ENCODE assay signal across 27 cellular contexts in the genomic region with DNA sequence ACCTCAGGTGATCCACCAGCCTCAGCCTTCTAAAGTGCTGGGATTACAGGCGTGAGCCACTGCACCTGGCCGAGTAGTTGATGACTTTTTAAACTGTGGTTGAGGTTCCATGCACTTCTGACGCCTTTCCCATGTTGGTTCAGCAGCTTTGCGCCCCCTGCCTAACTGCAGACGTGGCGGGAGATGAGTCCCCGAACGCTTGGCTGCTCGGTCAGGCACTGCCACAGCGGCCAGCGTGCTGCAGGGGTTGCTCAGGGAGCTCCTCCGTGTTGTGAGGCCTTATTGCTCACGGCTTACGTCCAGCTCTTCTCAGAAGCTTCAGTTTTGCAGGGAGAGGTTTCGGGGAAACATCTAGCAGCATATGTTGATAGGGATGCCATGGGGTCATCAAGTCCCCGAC. TPM values are rescaled to one million over a fixed set of nuclear protein-coding genes. Genes with fewer than 3 reads are reported as not detected.
DNase-seq lines count a peak whose midpoint lies in the region; ATAC-seq and TF ChIP-seq lines count a peak whose summit lies in the region.
"Had no signal": no experiment of that assay in that cellular context is flagged by ENCODE, and none has a peak within 500 bp of the region (broad histone marks: within the 10 kb centered on the region; RNA-seq: fewer than 3 reads in every experiment).

No MANE protein-coding gene starts in this region.

- intact Hi-C loops in breast epithelium (cut with DNase I; ENCODE audit: low total_unique reads) = no loop called here
- intact Hi-C loops in MCF 10A (cut with micrococcal nuclease) = no loop called here
- intact Hi-C loops in ascending aorta (cut with DNase I) = loop anchor here (10.0 kb wide), 1 partner anchor 130 kb away; the partner anchor contains the start of gene CDC14B
- intact Hi-C loops in sigmoid colon (cut with DNase I) = no loop called here
- intact Hi-C loops in body of pancreas (cut with DNase I) = no loop called here

- no TSS peak for BruUV-seq in MCF 10A (replicated peaks; lab: Mats Ljungman, UMichigan)

- H3K4me3 Mint-ChIP-seq in MCF 10A (ENCODE audit: unreplicated experiment) (no peak overlapping the region), type B pancreatic cell (no peak overlapping the region)
- H3K4me3 Mint-ChIP-seq: activated naive CD4-positive, alpha-beta T cell treated with anti-CD3 and anti-CD28 coated beads, Interleukin-2, amount 50 U/mL, for 24 hours; GM23338; T-helper 1 cell treated with Interleukin-12 subunit alpha and Interleukin-12 subunit beta and Interleukin-4 antibody, amounts not matched to agents 30 μg/mL and 1 μg/mL, for 36 hours had no signal

- no peaks in the 10 kb centered on the region for H3K9me3 ChIP-seq in breast epithelium
- no peaks in the 10 kb centered on the region for H3K9me3 ChIP-seq in ascending aorta
- H3K9me3 ChIP-seq in sigmoid colon = no peaks in the 10 kb centered on the region
- H3K9me3 ChIP-seq in body of pancreas = no peaks in the 10 kb centered on the region
- H3K9me3 ChIP-seq: A549, left lung had no signal

- no peak for TF ChIP-seq POLR2A in breast epithelium (IDR thresholded peaks at IDR 0.05)
- TF ChIP-seq POLR2A in sigmoid colon (IDR thresholded peaks at IDR 0.05) = no peak
- no peak for TF ChIP-seq POLR2A in body of pancreas (IDR thresholded peaks at IDR 0.05)

- H3K4me1 ChIP-seq in breast epithelium (peaks cover 5 to 7% of the 10 kb centered on the region in 2 donors), ascending aorta (peaks cover 19 to 55% of the 10 kb centered on the region in 2 donors), sigmoid colon (peaks cover 0 to 36% (median 26%) of the 10 kb centered on the region in 4 donors), body of pancreas (peaks cover 16% of the 10 kb centered on the region)

- no peak overlapping the region for H3K27ac Mint-ChIP-seq in MCF 10A (ENCODE audit: low read depth, unreplicated experiment)
- H3K27ac Mint-ChIP-seq in type B pancreatic cell = peak overlapping the region; percentile 43
- H3K27ac Mint-ChIP-seq: activated naive CD4-positive, alpha-beta T cell treated with anti-CD3 and anti-CD28 coated beads, Interleukin-2, amount 50 U/mL, for 24 hours; activated T-helper 2 cell treated with anti-CD3 and anti-CD28 coated beads, Interferon-gamma antibody, Interleukin-2, Interleukin-4, amounts not matched to agents 10 μg/mL and 5 μg/mL and 100 μg/mL, durations not matched to agents 14 hours and 24 hours and 36 hours; GM23338; T-helper 1 cell treated with Interleukin-12 subunit alpha and Interleukin-12 subunit beta and Interleukin-4 antibody, amounts not matched to agents 30 μg/mL and 1 μg/mL, for 36 hours had no signal

- H3K27me3 ChIP-seq in breast epithelium (no peaks in the 10 kb centered on the region), ascending aorta (no peaks in the 10 kb centered on the region), sigmoid colon (no peaks in the 10 kb centered on the region), body of pancreas (no peaks in the 10 kb centered on the region)
- H3K27me3 ChIP-seq: left lung had no signal

- TF ChIP-seq CTCF in breast epithelium (IDR thresholded peaks at IDR 0.05) = no peak
- no peak for TF ChIP-seq CTCF in MCF 10A (IDR thresholded peaks at IDR 0.05; ENCODE audit: unreplicated experiment)
- no peak for TF ChIP-seq CTCF in ascending aorta (IDR thresholded peaks at IDR 0.05)
- TF ChIP-seq CTCF in sigmoid colon (IDR thresholded peaks at IDR 0.05) = no peak
- no peak for TF ChIP-seq CTCF in type B pancreatic cell (conservative IDR thresholded peaks at IDR 0.05)
- no peak for TF ChIP-seq CTCF in body of pancreas (IDR thresholded peaks at IDR 0.05)

- H3K27ac ChIP-seq in breast epithelium (peak overlapping the region; percentile 57 to 83), ascending aorta (peak overlapping the region; percentile 92 to 93), sigmoid colon (peak overlapping the region in 3 of 4 donors; percentile 55 to 82 (median 65)), body of pancreas (no peak overlapping the region)
- H3K27ac ChIP-seq: A549, left lung, RWPE1 had no signal

- H3K36me3 ChIP-seq in breast epithelium (no peaks in the 10 kb centered on the region), ascending aorta (peaks cover 21% of the 10 kb centered on the region in 2 donors), sigmoid colon (peaks cover 3 to 35% (median 14%) of the 10 kb centered on the region in 4 donors), body of pancreas (replicated peaks in 1 of 2; ENCODE audit: insufficient read depth in 1 of 2, low read depth in 2 of 2) (no peaks in the 10 kb centered on the region)

- H3K36me3 Mint-ChIP-seq in MCF 10A (ENCODE audit: insufficient read depth, unreplicated experiment) (peaks cover 18% of the 10 kb centered on the region), type B pancreatic cell (peaks cover 30% of the 10 kb centered on the region)

- no peak for TF ChIP-seq EP300 in sigmoid colon (IDR thresholded peaks at IDR 0.05)

- H3K4me1 Mint-ChIP-seq in MCF 10A (ENCODE audit: insufficient read depth, unreplicated experiment) (no peaks in the 10 kb centered on the region), type B pancreatic cell (ENCODE audit: unreplicated experiment) (no peaks in the 10 kb centered on the region)
- H3K4me1 Mint-ChIP-seq: GM23338 had no signal

- no peak overlapping the region for H3K4me3 ChIP-seq in breast epithelium
- no peak overlapping the region for H3K4me3 ChIP-seq in ascending aorta
- H3K4me3 ChIP-seq in sigmoid colon = no peak overlapping the region
- no peak overlapping the region for H3K4me3 ChIP-seq in body of pancreas
- H3K4me3 ChIP-seq: A549, GM23338, left lung had no signal

- H3K9me3 Mint-ChIP-seq in MCF 10A (ENCODE audit: unreplicated experiment) = no peaks in the 10 kb centered on the region
- no peaks in the 10 kb centered on the region for H3K9me3 Mint-ChIP-seq in type B pancreatic cell
- H3K9me3 Mint-ChIP-seq: activated naive CD4-positive, alpha-beta T cell treated with anti-CD3 and anti-CD28 coated beads, Interleukin-2, amount 50 U/mL, for 24 hours; activated T-helper 2 cell treated with anti-CD3 and anti-CD28 coated beads, Interferon-gamma antibody, Interleukin-2, Interleukin-4, amounts not matched to agents 10 μg/mL and 5 μg/mL and 100 μg/mL, durations not matched to agents 14 hours and 24 hours and 36 hours; GM23338; T-helper 1 cell treated with Interleukin-12 subunit alpha and Interleukin-12 subunit beta and Interleukin-4 antibody, amounts not matched to agents 30 μg/mL and 1 μg/mL, for 36 hours had no signal

- ATAC-seq in HG03108 (IDR thresholded peaks at IDR 0.05; ENCODE audit: unreplicated experiment) (no peak), body of pancreas (no peak), GM19351 (IDR thresholded peaks at IDR 0.05; ENCODE audit: unreplicated experiment) (no peak)
- ATAC-seq: A549, GM23338, left lung had no signal

- WGBS in sigmoid colon, 2 donors = 96 to 98% methylated on average over 16 of the region's 16 CpGs
- 88 to 96% methylated on average over 8 to 16 of the region's 16 CpGs for WGBS in body of pancreas, 2 donors

- DNase-seq in breast epithelium (ENCODE audit: low spot score in 2 of 2) (no peak), MCF 10A (ENCODE audit: unreplicated experiment) (no peak), ascending aorta (ENCODE audit: low spot score in 2 of 2) (no peak), sigmoid colon (no peak), type B pancreatic cell (ENCODE audit: extremely low spot score, unreplicated experiment) (no peak), body of pancreas (no peak)
- DNase-seq: amygdala; cortex of kidney; DMS79 treated with DMSO at 0.1 percent for 48 hours; effector memory CD4-positive, alpha-beta T cell; GF-D8; glutamatergic neuron; left lung; NCI-H1092; NCI-H187; NCI-H446 treated with DMSO at 0.1 percent for 48 hours; NCI-H82; stimulated activated CD4-positive, alpha-beta T cell treated with anti-CD3 and anti-CD28 coated beads, Interleukin-4, amount 100 ng/mL, for 24 hours had no signal

- CTCF ChIA-PET in MCF 10A (lab: Yijun Ruan, JAX) = no interaction called here

- POLR2A ChIA-PET in MCF 10A (lab: Yijun Ruan, JAX) = no interaction called here

- H3K27me3 Mint-ChIP-seq in MCF 10A (ENCODE audit: insufficient read depth, unreplicated experiment) (no peaks in the 10 kb centered on the region), type B pancreatic cell (no peaks in the 10 kb centered on the region)
- H3K27me3 Mint-ChIP-seq: activated naive CD4-positive, alpha-beta T cell treated with anti-CD3 and anti-CD28 coated beads, Interleukin-2, amount 50 U/mL, for 24 hours; progenitor cell of endocrine pancreas had no signal

RNA-seq across cellular contexts. Expression of gene HABP4, which starts 35.3 kb away (rescaled TPM):
- total RNA-seq in breast epithelium (10 to 100 TPM in 2 of 3 donors, 1 to 10 TPM in 1; 9.7 to 26.6 (median 22.3) TPM), MCF 10A (2022) (4.3 and 6.3 TPM in 2 replicates), ascending aorta (26.9 TPM), sigmoid colon (10 to 100 TPM; 12.5 to 23.5 (median 18.6) TPM), type B pancreatic cell (ENCODE audit: low replicate concordance) (10.1 and 19.4 TPM in 2 replicates), body of pancreas (10 to 100 TPM; 12.2 to 12.5 TPM)
- polyA plus RNA-seq in sigmoid colon = 1 to 10 TPM; 2.5 to 9.0 (median 5.6) TPM

Comparison
In these comparisons a context has a peak if more than half of its experiments do, and no peak if none do; other contexts are left out.
1. H3K27ac ChIP-seq: peak in breast epithelium (2 of 2), ascending aorta (2 of 2) and sigmoid colon (3 of 4); none in body of pancreas (0 of 4).